1 cellular context compared by ENCODE assay signal in the genomic region with DNA sequence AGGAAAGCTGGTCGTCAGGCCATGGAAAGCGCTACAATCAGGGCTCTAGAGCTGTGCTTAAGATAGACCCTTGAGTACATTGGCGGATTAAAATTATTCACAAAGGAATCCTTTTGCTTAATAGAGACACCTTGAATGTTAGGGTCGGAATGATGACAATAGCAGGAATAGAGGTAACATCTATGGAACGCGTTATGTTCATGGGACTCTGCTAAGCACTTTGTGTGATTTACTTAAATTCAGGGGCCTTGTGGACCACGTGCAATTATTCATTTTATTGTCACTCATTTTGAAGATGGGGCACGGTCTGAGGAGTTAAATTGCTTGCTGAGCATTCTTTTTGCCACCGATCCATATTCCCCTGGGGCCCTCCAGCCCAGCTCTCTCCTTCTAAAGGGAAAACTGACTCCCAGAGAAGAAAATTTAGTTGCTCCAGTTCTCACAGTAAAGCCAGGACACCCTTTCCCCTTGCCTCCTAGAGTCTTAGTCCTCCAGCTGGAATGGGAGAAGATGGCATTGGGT.
TF ChIP-seq lines count a peak whose summit lies in the region.

No MANE protein-coding gene starts in this region.

TF ChIP-seq in GM23338, 12 proteins besides CTCF, POLR2A, EP300 and RAD21 (continued from another document):
- TF ChIP-seq, protein P1, sequence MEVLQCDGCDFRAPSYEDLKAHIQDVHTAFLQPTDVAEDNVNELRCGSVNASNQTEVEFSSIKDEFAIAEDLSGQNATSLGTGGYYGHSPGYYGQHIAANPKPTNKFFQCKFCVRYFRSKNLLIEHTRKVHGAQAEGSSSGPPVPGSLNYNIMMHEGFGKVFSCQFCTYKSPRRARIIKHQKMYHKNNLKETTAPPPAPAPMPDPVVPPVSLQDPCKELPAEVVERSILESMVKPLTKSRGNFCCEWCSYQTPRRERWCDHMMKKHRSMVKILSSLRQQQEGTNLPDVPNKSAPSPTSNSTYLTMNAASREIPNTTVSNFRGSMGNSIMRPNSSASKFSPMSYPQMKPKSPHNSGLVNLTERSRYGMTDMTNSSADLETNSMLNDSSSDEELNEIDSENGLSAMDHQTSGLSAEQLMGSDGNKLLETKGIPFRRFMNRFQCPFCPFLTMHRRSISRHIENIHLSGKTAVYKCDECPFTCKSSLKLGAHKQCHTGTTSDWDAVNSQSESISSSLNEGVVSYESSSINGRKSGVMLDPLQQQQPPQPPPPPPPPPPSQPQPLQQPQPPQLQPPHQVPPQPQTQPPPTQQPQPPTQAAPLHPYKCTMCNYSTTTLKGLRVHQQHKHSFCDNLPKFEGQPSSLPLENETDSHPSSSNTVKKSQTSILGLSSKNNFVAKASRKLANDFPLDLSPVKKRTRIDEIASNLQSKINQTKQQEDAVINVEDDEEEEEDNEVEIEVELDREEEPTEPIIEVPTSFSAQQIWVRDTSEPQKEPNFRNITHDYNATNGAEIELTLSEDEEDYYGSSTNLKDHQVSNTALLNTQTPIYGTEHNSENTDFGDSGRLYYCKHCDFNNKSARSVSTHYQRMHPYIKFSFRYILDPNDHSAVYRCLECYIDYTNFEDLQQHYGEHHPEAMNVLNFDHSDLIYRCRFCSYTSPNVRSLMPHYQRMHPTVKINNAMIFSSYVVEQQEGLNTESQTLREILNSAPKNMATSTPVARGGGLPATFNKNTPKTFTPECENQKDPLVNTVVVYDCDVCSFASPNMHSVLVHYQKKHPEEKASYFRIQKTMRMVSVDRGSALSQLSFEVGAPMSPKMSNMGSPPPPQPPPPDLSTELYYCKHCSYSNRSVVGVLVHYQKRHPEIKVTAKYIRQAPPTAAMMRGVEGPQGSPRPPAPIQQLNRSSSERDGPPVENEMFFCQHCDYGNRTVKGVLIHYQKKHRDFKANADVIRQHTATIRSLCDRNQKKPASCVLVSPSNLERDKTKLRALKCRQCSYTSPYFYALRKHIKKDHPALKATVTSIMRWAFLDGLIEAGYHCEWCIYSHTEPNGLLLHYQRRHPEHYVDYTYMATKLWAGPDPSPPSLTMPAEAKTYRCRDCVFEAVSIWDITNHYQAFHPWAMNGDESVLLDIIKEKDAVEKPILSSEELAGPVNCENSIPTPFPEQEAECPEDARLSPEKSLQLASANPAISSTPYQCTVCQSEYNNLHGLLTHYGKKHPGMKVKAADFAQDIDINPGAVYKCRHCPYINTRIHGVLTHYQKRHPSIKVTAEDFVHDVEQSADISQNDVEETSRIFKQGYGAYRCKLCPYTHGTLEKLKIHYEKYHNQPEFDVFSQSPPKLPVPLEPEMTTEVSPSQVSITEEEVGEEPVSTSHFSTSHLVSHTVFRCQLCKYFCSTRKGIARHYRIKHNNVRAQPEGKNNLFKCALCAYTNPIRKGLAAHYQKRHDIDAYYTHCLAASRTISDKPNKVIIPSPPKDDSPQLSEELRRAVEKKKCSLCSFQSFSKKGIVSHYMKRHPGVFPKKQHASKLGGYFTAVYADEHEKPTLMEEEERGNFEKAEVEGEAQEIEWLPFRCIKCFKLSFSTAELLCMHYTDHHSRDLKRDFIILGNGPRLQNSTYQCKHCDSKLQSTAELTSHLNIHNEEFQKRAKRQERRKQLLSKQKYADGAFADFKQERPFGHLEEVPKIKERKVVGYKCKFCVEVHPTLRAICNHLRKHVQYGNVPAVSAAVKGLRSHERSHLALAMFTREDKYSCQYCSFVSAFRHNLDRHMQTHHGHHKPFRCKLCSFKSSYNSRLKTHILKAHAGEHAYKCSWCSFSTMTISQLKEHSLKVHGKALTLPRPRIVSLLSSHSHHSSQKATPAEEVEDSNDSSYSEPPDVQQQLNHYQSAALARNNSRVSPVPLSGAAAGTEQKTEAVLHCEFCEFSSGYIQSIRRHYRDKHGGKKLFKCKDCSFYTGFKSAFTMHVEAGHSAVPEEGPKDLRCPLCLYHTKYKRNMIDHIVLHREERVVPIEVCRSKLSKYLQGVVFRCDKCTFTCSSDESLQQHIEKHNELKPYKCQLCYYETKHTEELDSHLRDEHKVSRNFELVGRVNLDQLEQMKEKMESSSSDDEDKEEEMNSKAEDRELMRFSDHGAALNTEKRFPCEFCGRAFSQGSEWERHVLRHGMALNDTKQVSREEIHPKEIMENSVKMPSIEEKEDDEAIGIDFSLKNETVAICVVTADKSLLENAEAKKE (CRISPR knock-in tag; IDR thresholded peaks at IDR 0.05), result no peak
- no peak for TF ChIP-seq JUNB (IDR thresholded peaks at IDR 0.05; ENCODE audit: unreplicated experiment)
